In genomic region chr4:39627413-39627812, GRCh38 we compare ENCODE assay signal across 1 cellular context.
A peak's percentile ranks its signal among the peaks of the same experiment; 100 is the strongest.
TF ChIP-seq lines count a peak whose summit lies in the region.

No MANE protein-coding gene starts in this region.

TF ChIP-seq in GM12878, 131 proteins besides CTCF, POLR2A, EP300 and RAD21:
- TF ChIP-seq SREBF2 (IDR thresholded peaks at IDR 0.05; ENCODE audit: low read length) (no peak), PAX8 (IDR thresholded peaks at IDR 0.05) (0 out of 2 replicates have a peak, but pooled peaks have one; percentile 33)
